Comparison of ENCODE assay signal across 19 cellular contexts in the genomic region with DNA sequence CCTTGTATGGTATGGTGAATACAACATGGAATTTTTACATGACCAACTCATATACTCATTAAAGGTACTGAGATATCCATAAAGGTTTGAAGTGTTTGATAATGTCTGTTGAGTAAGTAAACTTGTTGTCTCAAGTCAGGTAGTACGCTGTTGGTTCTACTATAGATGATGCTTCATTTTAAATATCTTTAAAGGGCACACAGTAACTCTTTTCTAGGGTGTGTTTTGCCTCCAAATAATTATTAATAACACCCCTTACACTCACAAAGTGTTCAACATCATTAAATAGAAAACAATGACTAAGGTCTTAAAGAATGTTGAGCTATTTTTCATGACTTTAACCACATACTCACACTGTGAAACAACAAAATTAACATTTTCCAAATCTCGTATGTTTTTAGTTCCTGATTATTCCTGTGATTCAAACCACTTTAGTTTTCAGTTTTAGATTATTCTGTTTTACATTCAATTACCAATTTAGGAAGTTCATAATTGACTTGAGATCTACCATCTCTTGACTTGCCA.
DNase-seq lines count a peak whose midpoint lies in the region; ATAC-seq and TF ChIP-seq lines count a peak whose summit lies in the region.
"Had no signal": no experiment of that assay in that cellular context is flagged by ENCODE, and none has a peak within 500 bp of the region (broad histone marks: within the 10 kb centered on the region; RNA-seq: fewer than 3 reads in every experiment).

No MANE protein-coding gene starts in this region.

- no peaks in the 10 kb centered on the region for H3K9me3 Mint-ChIP-seq in progenitor cell of endocrine pancreas (ENCODE audit: low read depth)
- H3K9me3 Mint-ChIP-seq: activated T-helper 17 cell treated with anti-CD3 and anti-CD28 coated beads, Interleukin-2, amount 50 U/mL, for 72 hours had no signal

- no peak for TF ChIP-seq EP300 in SK-N-SH (IDR thresholded peaks at IDR 0.05; ENCODE audit: borderline replicate concordance in 1 of 2, low read depth in 1 of 2, low read length in 1 of 2)

- H3K27me3 Mint-ChIP-seq in progenitor cell of endocrine pancreas = no peaks in the 10 kb centered on the region
- H3K27me3 Mint-ChIP-seq: activated T-helper 17 cell treated with anti-CD3 and anti-CD28 coated beads, Interleukin-2, amount 50 U/mL, for 72 hours had no signal

- TF ChIP-seq RAD21 in SK-N-SH (IDR thresholded peaks at IDR 0.05; ENCODE audit: low read length) = no peak

- H3K9me2 ChIP-seq in SK-N-SH = no peaks in the 10 kb centered on the region

- H3F3A ChIP-seq in SK-N-SH (replicated peaks; ENCODE audit: insufficient read depth) = peaks cover 34% of the 10 kb centered on the region

- peak overlapping the region; percentile 59 for H3K4me2 ChIP-seq in SK-N-SH
- H3K4me2 ChIP-seq: KMS-11 had no signal

- no peaks in the 10 kb centered on the region for H3K9me3 ChIP-seq in SK-N-SH
- H3K9me3 ChIP-seq: sigmoid colon, SJCRH30 had no signal

- peak; percentile 45 for DNase-seq in G401 (ENCODE audit: low spot score)
- DNase-seq in SK-N-SH = no peak
- DNase-seq in epithelial cell of prostate (ENCODE audit: low read depth, low spot score) = no peak
- DNase-seq in progenitor cell of endocrine pancreas (ENCODE audit: low spot score, unreplicated experiment) = no peak
- DNase-seq in activated T-cell treated with anti-CD3 and anti-CD28 coated beads, Interleukin-2, amount 50 U/mL, for 48 hours = no peak
- no peak for DNase-seq in SW 1271 (lab: John Stamatoyannopoulos, UW)
- no peak for DNase-seq in stimulated activated CD8-positive, alpha-beta memory T cell treated with anti-CD3 and anti-CD28 coated beads, Interleukin-4, amount 100 ng/mL, for 48 hours
- DNase-seq: activated CD4-positive, CD25-positive, alpha-beta regulatory T cell treated with anti-CD3 and anti-CD28 coated beads, Interleukin-2, amount 50 U/mL, for 72 hours; AML-193; cerebellar nuclear complex; COR-L47; effector memory CD4-positive, alpha-beta T cell; NCI-H1105; NCI-H524 treated with DMSO at 0.1 percent for 48 hours; sigmoid colon; SJCRH30 had no signal

- peak overlapping the region; percentile 24 for H3K27ac Mint-ChIP-seq in progenitor cell of endocrine pancreas
- H3K27ac Mint-ChIP-seq: activated T-helper 17 cell treated with anti-CD3 and anti-CD28 coated beads, Interleukin-2, amount 50 U/mL, for 72 hours had no signal

- H3K36me3 Mint-ChIP-seq in progenitor cell of endocrine pancreas (ENCODE audit: insufficient read depth) = no peaks in the 10 kb centered on the region

- peaks cover 26 to 53% of the 10 kb centered on the region in 2 experiments for H3K4me1 ChIP-seq in SK-N-SH (ENCODE audit: control insufficient read depth in 1 of 2, insufficient read depth in 2 of 2, low read depth in 1 of 2, low read length in 1 of 2)

- peak overlapping the region; percentile 92 to 96 for H3K27ac ChIP-seq in SK-N-SH (ENCODE audit: low read depth in 2 of 2, low read length in 1 of 2)
- H3K27ac ChIP-seq in epithelial cell of prostate = peak overlapping the region; percentile 73
- H3K27ac ChIP-seq: KMS-11, SJCRH30 had no signal

- POLR2A ChIA-PET in SK-N-SH (lab: Yijun Ruan, JAX) = no interaction called here

- 60% methylated on average over 2 of the region's 2 CpGs for WGBS in SK-N-SH (ENCODE audit: low lambda C conversion rate)

- no peaks in the 10 kb centered on the region for H3K79me2 ChIP-seq in SK-N-SH (ENCODE audit: insufficient read depth)

- H3K4me3 Mint-ChIP-seq in progenitor cell of endocrine pancreas (ENCODE audit: low read depth) = no peak overlapping the region
- H3K4me3 Mint-ChIP-seq: activated T-helper 17 cell treated with anti-CD3 and anti-CD28 coated beads, Interleukin-2, amount 50 U/mL, for 72 hours had no signal

- no peak overlapping the region for H3K4me3 ChIP-seq in SK-N-SH (ENCODE audit: low read depth in 2 of 2, low read length in 1 of 2)
- H3K4me3 ChIP-seq: sigmoid colon, SJCRH30 had no signal

- TF ChIP-seq CTCF in SK-N-SH (IDR thresholded peaks at IDR 0.05) (no peak), progenitor cell of endocrine pancreas (IDR thresholded peaks at IDR 0.05; ENCODE audit: unreplicated experiment) (no peak)

- H3K36me3 ChIP-seq in SK-N-SH (replicated peaks in 1 of 2; ENCODE audit: control insufficient read depth in 1 of 2, insufficient read depth in 2 of 2, low read length in 1 of 2) = no peaks in the 10 kb centered on the region
- H3K36me3 ChIP-seq: sigmoid colon, SJCRH30 had no signal

- in situ Hi-C loops in G401 (cut with HindIII; ENCODE audit: low sequenced_read_pairs) = no loop called here

- H3K9ac ChIP-seq in SK-N-SH = peak overlapping the region; percentile 25; the same call in 1 of the 2 replicates
- H3K9ac ChIP-seq: KMS-11 had no signal

- CTCF ChIA-PET in SK-N-SH (lab: Yijun Ruan, JAX) = interaction anchor here (0.6 to 2.5 kb wide), 3 partner anchors 16 to 139 kb away, joined by 4 to 13 read pairs (median 4); no protein-coding TSS in a partner anchor

- peaks cover 29% of the 10 kb centered on the region for H3K4me1 Mint-ChIP-seq in progenitor cell of endocrine pancreas (ENCODE audit: low read depth)
- H3K4me1 Mint-ChIP-seq: activated T-helper 17 cell treated with anti-CD3 and anti-CD28 coated beads, Interleukin-2, amount 50 U/mL, for 72 hours had no signal

- peak overlapping the region; percentile 14; the same call in 1 of the 2 replicates for H2AFZ ChIP-seq in SK-N-SH (ENCODE audit: low read depth)

- H3K27me3 ChIP-seq in SK-N-SH (ENCODE audit: insufficient read depth) = no peaks in the 10 kb centered on the region
- H3K27me3 ChIP-seq: sigmoid colon, SJCRH30 had no signal

- no peaks in the 10 kb centered on the region for H4K20me1 ChIP-seq in SK-N-SH (ENCODE audit: insufficient read depth)

- ATAC-seq in GM21381 (IDR thresholded peaks at IDR 0.05; ENCODE audit: unreplicated experiment) = no peak
- ATAC-seq: activated T-helper 17 cell treated with anti-CD3 and anti-CD28 coated beads, Interleukin-2, amount 50 U/mL, for 72 hours had no signal

TF ChIP-seq in SK-N-SH, 30 proteins besides CTCF, POLR2A, EP300 and RAD21:
- TF ChIP-seq POLR2AphosphoS5 (IDR thresholded peaks at IDR 0.05; ENCODE audit: low read depth, low read length) (no peak), SMC3 (IDR thresholded peaks at IDR 0.05; ENCODE audit: low read depth, low read length) (no peak), MAX (IDR thresholded peaks at IDR 0.05; ENCODE audit: low read depth) (no peak), FOSL2 (IDR thresholded peaks at IDR 0.05; ENCODE audit: borderline replicate concordance, low read depth) (no peak), JUND (IDR thresholded peaks at IDR 0.05) (0 out of 2 replicates have a peak, but pooled peaks have one; percentile 4)
